Comparison of ENCODE assay signal across 1 cellular context in genomic region chr17:59844884-59845594, GRCh38.
TF ChIP-seq lines count a peak whose summit lies in the region.

No MANE protein-coding gene starts in this region.

TF ChIP-seq in GM12878, 131 proteins besides CTCF, POLR2A, EP300 and RAD21 (continued from another document):
- 0 out of 2 replicates have a peak, but pooled peaks have one; percentile 4 for TF ChIP-seq NBN (IDR thresholded peaks at IDR 0.05)
- TF ChIP-seq CEBPB (IDR thresholded peaks at IDR 0.05; ENCODE audit: borderline replicate concordance in 1 of 2, low read depth in 2 of 2, low read length in 2 of 2), result no peak
- 0 out of 2 replicates have a peak, but pooled peaks have one; percentile 65 for TF ChIP-seq PAX8 (IDR thresholded peaks at IDR 0.05)
- TF ChIP-seq NR2C2 (IDR thresholded peaks at IDR 0.05; ENCODE audit: borderline replicate concordance, control insufficient read depth, insufficient read length, low read depth), result no peak
- TF ChIP-seq PRDM15 (CRISPR knock-in tag; IDR thresholded peaks at IDR 0.05), result 0 out of 2 replicates have a peak, but pooled peaks have one; percentile 39
- no peak for TF ChIP-seq MEF2A (IDR thresholded peaks at IDR 0.05; ENCODE audit: insufficient read depth, low read depth, low read length)
- peak; percentile 32 for TF ChIP-seq SKIL (IDR thresholded peaks at IDR 0.05; ENCODE audit: low read depth, poor library complexity, severe bottlenecking)
- TF ChIP-seq PKNOX1 (IDR thresholded peaks at IDR 0.05), result peak; percentile 46; the same call in 1 of the 2 replicates
- peak; percentile 41; the same call in 1 of the 2 replicates for TF ChIP-seq NFXL1 (IDR thresholded peaks at IDR 0.05; ENCODE audit: borderline replicate concordance)
